8 cellular contexts compared by ENCODE assay signal in genomic region chr16:67246081-67246944, GRCh38. TPM values are rescaled to one million over a fixed set of nuclear protein-coding genes. Genes with fewer than 3 reads are reported as not detected.
DNase-seq lines count a peak whose midpoint lies in the region; ATAC-seq and TF ChIP-seq lines count a peak whose summit lies in the region.

No MANE protein-coding gene starts in this region.

- peaks cover 28% of the 10 kb centered on the region for H3K27me3 ChIP-seq in H7 (ENCODE audit: control insufficient read depth, insufficient read depth, low read length)
- no peaks in the 10 kb centered on the region for H3K27me3 ChIP-seq in colonic mucosa

- peak overlapping the region; percentile 91 to 93 for H3K9ac ChIP-seq in colonic mucosa (ENCODE audit: low read depth in 2 of 2, low read length in 2 of 2)

- peak overlapping the region; percentile 85 for H3K27ac Mint-ChIP-seq in WTC11

- peak overlapping the region; percentile 89 for H3K4me3 Mint-ChIP-seq in WTC11

- H3K9me3 Mint-ChIP-seq in WTC11: no peaks in the 10 kb centered on the region

- intact Hi-C loops in colonic mucosa (cut with DNase I) (no loop called here), left colon (cut with DNase I, micrococcal nuclease) (no loop called here)

- peaks cover 34% of the 10 kb centered on the region for H3K27me3 Mint-ChIP-seq in WTC11 (ENCODE audit: low read depth)

- no peaks in the 10 kb centered on the region for H3K9me3 ChIP-seq in colonic mucosa

- no peaks in the 10 kb centered on the region; the same call in 1 of the 2 replicates for H3K36me3 ChIP-seq in H7 (replicated peaks; ENCODE audit: control insufficient read depth, insufficient read depth, low read length)
- no peaks in the 10 kb centered on the region for H3K36me3 ChIP-seq in colonic mucosa

- peaks cover 22% of the 10 kb centered on the region for H3K4me1 ChIP-seq in colonic mucosa

- CTCF ChIA-PET in WTC11 (lab: Charles Lee): interaction anchor here (0.5 to 5.0 kb wide), 48 partner anchors 8 to 301 kb away, joined by 3 to 57 read pairs (median 5); partner anchors contain the start of genes ATP6V0D1, B3GNT9, CES3 and ELMO3

- H3K4me1 Mint-ChIP-seq in WTC11: peaks cover 40% of the 10 kb centered on the region

- POLR2A ChIA-PET in WTC11 (lab: Charles Lee): interaction anchor here (0.6 to 3.2 kb wide), 9 partner anchors 9 to 197 kb away, joined by 3 to 26 read pairs (median 4); partner anchors contain the start of gene TMEM208

- DNase-seq in ELR (ENCODE audit: low read depth) (peak; percentile 85), H7 (peak; percentile 97), NCI-H1930 (lab: John Stamatoyannopoulos, UW) (peak; percentile 52 to 55), WTC11 (ENCODE audit: low spot score) (peak; percentile 97), colonic mucosa (peak; percentile 96), left colon (peak; percentile 95 to 96)
- peak; percentile 38 for DNase-seq in stimulated activated CD4-positive, alpha-beta T cell treated with anti-CD3 and anti-CD28 coated beads, Interleukin-4, amount 100 ng/mL, for 24 hours

- no peaks in the 10 kb centered on the region for H3K36me3 Mint-ChIP-seq in WTC11

- H3K4me3 ChIP-seq in H7 (ENCODE audit: insufficient read depth, low read depth, low read length): peak overlapping the region; percentile 99
- peak overlapping the region; percentile 59 for H3K4me3 ChIP-seq in colonic mucosa

- H3K27ac ChIP-seq in colonic mucosa: peak overlapping the region; percentile 77

- TF ChIP-seq CTCF in WTC11 (IDR thresholded peaks at IDR 0.05) (no peak), colonic mucosa (IDR thresholded peaks at IDR 0.05) (no peak)

- peak; percentile 78 for ATAC-seq in WTC11
- ATAC-seq in left colon: peak; percentile 81
- no peak for ATAC-seq in GM19452 (IDR thresholded peaks at IDR 0.05; ENCODE audit: unreplicated experiment)

TF ChIP-seq in WTC11, 78 proteins besides CTCF, POLR2A, EP300 and RAD21 (continues in another document):
- TF ChIP-seq ZNF423 (CRISPR knock-in tag; IDR thresholded peaks at IDR 0.05): peak; percentile 65
- 0 out of 2 replicates have a peak, but pooled peaks have one; percentile 72 for TF ChIP-seq E2F5 (CRISPR knock-in tag; IDR thresholded peaks at IDR 0.05)
- no peak for TF ChIP-seq CBFB (CRISPR knock-in tag; IDR thresholded peaks at IDR 0.05; ENCODE audit: low read depth)
- no peak for TF ChIP-seq EMX1 (CRISPR knock-in tag; IDR thresholded peaks at IDR 0.05)
- TF ChIP-seq TEAD4 (CRISPR knock-in tag; IDR thresholded peaks at IDR 0.05): peak; percentile 88; the same call in 1 of the 2 replicates
- 0 out of 2 replicates have a peak, but pooled peaks have one; percentile 38 for TF ChIP-seq ATF1 (CRISPR knock-in tag; IDR thresholded peaks at IDR 0.05)
- TF ChIP-seq TP53 (CRISPR knock-in tag; IDR thresholded peaks at IDR 0.05): peak; percentile 10; the same call in 1 of the 2 replicates
- peak; percentile 57 for TF ChIP-seq SP1 (CRISPR knock-in tag; conservative IDR thresholded peaks at IDR 0.05)
- TF ChIP-seq NFYB (CRISPR knock-in tag; conservative IDR thresholded peaks at IDR 0.05; ENCODE audit: low read depth): no peak; the same call in 1 of the 2 replicates
- peak; percentile 45; the same call in 1 of the 2 replicates for TF ChIP-seq NFE2L1 (CRISPR knock-in tag; IDR thresholded peaks at IDR 0.05)
- 0 out of 2 replicates have a peak, but pooled peaks have one; percentile 40 for TF ChIP-seq ELF4 (CRISPR knock-in tag; IDR thresholded peaks at IDR 0.05; ENCODE audit: low read depth)
- no peak for TF ChIP-seq CREB1 (CRISPR knock-in tag; IDR thresholded peaks at IDR 0.05)
- 0 out of 2 replicates have a peak, but pooled peaks have one; percentile 40 for TF ChIP-seq SMAD3 (CRISPR knock-in tag; IDR thresholded peaks at IDR 0.05; ENCODE audit: borderline replicate concordance)
- TF ChIP-seq, protein P1, sequence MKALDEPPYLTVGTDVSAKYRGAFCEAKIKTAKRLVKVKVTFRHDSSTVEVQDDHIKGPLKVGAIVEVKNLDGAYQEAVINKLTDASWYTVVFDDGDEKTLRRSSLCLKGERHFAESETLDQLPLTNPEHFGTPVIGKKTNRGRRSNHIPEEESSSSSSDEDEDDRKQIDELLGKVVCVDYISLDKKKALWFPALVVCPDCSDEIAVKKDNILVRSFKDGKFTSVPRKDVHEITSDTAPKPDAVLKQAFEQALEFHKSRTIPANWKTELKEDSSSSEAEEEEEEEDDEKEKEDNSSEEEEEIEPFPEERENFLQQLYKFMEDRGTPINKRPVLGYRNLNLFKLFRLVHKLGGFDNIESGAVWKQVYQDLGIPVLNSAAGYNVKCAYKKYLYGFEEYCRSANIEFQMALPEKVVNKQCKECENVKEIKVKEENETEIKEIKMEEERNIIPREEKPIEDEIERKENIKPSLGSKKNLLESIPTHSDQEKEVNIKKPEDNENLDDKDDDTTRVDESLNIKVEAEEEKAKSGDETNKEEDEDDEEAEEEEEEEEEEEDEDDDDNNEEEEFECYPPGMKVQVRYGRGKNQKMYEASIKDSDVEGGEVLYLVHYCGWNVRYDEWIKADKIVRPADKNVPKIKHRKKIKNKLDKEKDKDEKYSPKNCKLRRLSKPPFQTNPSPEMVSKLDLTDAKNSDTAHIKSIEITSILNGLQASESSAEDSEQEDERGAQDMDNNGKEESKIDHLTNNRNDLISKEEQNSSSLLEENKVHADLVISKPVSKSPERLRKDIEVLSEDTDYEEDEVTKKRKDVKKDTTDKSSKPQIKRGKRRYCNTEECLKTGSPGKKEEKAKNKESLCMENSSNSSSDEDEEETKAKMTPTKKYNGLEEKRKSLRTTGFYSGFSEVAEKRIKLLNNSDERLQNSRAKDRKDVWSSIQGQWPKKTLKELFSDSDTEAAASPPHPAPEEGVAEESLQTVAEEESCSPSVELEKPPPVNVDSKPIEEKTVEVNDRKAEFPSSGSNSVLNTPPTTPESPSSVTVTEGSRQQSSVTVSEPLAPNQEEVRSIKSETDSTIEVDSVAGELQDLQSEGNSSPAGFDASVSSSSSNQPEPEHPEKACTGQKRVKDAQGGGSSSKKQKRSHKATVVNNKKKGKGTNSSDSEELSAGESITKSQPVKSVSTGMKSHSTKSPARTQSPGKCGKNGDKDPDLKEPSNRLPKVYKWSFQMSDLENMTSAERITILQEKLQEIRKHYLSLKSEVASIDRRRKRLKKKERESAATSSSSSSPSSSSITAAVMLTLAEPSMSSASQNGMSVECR (CRISPR knock-in tag; IDR thresholded peaks at IDR 0.05; ENCODE audit: borderline replicate concordance): peak; percentile 76; the same call in 1 of the 2 replicates
- TF ChIP-seq USF1 (CRISPR knock-in tag; IDR thresholded peaks at IDR 0.05): peak; percentile 94
- peak; percentile 73 for TF ChIP-seq ETV6 (CRISPR knock-in tag; IDR thresholded peaks at IDR 0.05)
- peak; percentile 67 for TF ChIP-seq GABPB1 (CRISPR knock-in tag; IDR thresholded peaks at IDR 0.05)
- TF ChIP-seq CREM (CRISPR knock-in tag; IDR thresholded peaks at IDR 0.05): peak; percentile 83
- no peak for TF ChIP-seq RORB (CRISPR knock-in tag; IDR thresholded peaks at IDR 0.05)

RNA-seq across cellular contexts. Expression of gene FHOD1, which starts 1.0 kb away (rescaled TPM):
- total RNA-seq in H7 (2014; rRNA removed; shearing (Covaris generic)): 22.4 and 37.4 TPM in 2 replicates
- total RNA-seq in WTC11 (2021) (68.9 to 81.3 TPM (median 71.5 TPM) in 3 replicates), colonic mucosa (10 to 100 TPM; 21.6 to 47.2 TPM), left colon (10 to 100 TPM; 29.7 to 42.7 TPM)

RNA-seq across cellular contexts. Expression of gene SLC9A5, which starts 2.5 kb away (rescaled TPM):
- total RNA-seq in H7 (2014; rRNA removed; shearing (Covaris generic)): 1.6 and 2.5 TPM in 2 replicates
- 10.3 to 14.4 TPM (median 12.9 TPM) in 3 replicates for total RNA-seq in WTC11 (2021)
- 1 to 10 TPM in 1 of 2 donors, under 1 TPM in 1; 0.48 to 2.1 TPM for total RNA-seq in colonic mucosa
- total RNA-seq in left colon: 1 to 10 TPM in 1 of 2 donors, under 1 TPM in 1; 0.61 to 1.3 TPM

RNA-seq across cellular contexts. Expression of gene TMEM208, which starts 19.4 kb away (rescaled TPM):
- 19.3 and 27.3 TPM in 2 replicates for total RNA-seq in H7 (2014; rRNA removed; shearing (Covaris generic))
- total RNA-seq in WTC11 (2021) (37.4 to 48.4 TPM (median 43.1 TPM) in 3 replicates), colonic mucosa (10 to 100 TPM; 42.8 to 69.0 TPM), left colon (10 to 100 TPM; 40.7 to 42.0 TPM)

RNA-seq across cellular contexts. Expression of gene PLEKHG4, which starts 33.0 kb away (rescaled TPM):
- 9.6 and 15.0 TPM in 2 replicates for total RNA-seq in H7 (2014; rRNA removed; shearing (Covaris generic))
- total RNA-seq in WTC11 (2021) (5.9 to 16.7 TPM (median 15.0 TPM) in 3 replicates), colonic mucosa (10 to 100 TPM; 13.1 to 14.7 TPM), left colon (10 to 100 TPM in 1 of 2 donors, 1 to 10 TPM in 1; 7.7 to 11.9 TPM)

RNA-seq across cellular contexts. Expression of gene ELMO3, which starts 47.4 kb away (rescaled TPM):
- total RNA-seq in H7 (2014; rRNA removed; shearing (Covaris generic)): 10.4 and 11.4 TPM in 2 replicates
- total RNA-seq in WTC11 (2021) (13.6 to 15.6 TPM (median 15.3 TPM) in 3 replicates), colonic mucosa (10 to 100 TPM; 60.7 to 75.6 TPM), left colon (10 to 100 TPM; 58.1 to 60.5 TPM)

Comparison
In these comparisons a context has a peak if more than half of its experiments do, and no peak if none do; other contexts are left out.
1. DNase-seq: peak in every context shown above with its lines; median percentile 97 in H7; 97 in WTC11; 96 in colonic mucosa; 96 in left colon; 85 in ELR; 54 in NCI-H1930; 38 in stimulated activated CD4-positive, alpha-beta T cell treated with anti-CD3 and anti-CD28 coated beads, Interleukin-4, amount 100 ng/mL, for 24 hours.